ENCODE assay signal across 1 cellular context in the genomic region with DNA sequence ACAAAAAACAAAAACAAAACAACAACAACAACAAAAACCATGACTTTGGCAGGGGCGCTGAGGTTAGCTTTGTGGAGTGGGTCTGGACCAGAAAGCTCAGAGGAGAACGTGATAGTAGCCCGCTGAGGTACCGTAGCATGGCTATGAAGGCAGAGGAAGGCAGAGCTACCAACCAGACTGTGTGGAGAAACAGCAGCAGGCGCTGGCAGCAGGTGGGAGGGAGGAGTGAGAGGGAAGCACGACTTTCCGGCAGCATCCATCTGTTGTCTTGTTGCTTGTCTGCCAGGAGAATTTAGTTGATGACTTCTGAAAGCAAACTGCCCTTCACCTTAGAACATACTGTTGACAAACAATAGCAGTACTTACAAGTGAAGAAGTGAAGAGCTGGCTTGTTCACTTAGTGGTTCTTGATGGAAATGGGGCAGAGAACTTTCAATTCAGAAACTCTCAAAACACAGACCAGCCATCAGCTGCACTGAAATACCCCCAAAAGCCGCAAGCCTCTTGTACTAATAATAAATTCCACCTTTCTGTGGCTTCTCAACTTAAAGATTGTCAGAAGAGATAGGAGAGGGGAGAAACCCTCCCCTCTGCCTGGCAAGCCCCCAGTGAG.
TF ChIP-seq lines count a peak whose summit lies in the region.

No MANE protein-coding gene starts in this region.

TF ChIP-seq in GM23338, 12 proteins besides CTCF, POLR2A, EP300 and RAD21 (continued from another document):
- TF ChIP-seq, protein P1, sequence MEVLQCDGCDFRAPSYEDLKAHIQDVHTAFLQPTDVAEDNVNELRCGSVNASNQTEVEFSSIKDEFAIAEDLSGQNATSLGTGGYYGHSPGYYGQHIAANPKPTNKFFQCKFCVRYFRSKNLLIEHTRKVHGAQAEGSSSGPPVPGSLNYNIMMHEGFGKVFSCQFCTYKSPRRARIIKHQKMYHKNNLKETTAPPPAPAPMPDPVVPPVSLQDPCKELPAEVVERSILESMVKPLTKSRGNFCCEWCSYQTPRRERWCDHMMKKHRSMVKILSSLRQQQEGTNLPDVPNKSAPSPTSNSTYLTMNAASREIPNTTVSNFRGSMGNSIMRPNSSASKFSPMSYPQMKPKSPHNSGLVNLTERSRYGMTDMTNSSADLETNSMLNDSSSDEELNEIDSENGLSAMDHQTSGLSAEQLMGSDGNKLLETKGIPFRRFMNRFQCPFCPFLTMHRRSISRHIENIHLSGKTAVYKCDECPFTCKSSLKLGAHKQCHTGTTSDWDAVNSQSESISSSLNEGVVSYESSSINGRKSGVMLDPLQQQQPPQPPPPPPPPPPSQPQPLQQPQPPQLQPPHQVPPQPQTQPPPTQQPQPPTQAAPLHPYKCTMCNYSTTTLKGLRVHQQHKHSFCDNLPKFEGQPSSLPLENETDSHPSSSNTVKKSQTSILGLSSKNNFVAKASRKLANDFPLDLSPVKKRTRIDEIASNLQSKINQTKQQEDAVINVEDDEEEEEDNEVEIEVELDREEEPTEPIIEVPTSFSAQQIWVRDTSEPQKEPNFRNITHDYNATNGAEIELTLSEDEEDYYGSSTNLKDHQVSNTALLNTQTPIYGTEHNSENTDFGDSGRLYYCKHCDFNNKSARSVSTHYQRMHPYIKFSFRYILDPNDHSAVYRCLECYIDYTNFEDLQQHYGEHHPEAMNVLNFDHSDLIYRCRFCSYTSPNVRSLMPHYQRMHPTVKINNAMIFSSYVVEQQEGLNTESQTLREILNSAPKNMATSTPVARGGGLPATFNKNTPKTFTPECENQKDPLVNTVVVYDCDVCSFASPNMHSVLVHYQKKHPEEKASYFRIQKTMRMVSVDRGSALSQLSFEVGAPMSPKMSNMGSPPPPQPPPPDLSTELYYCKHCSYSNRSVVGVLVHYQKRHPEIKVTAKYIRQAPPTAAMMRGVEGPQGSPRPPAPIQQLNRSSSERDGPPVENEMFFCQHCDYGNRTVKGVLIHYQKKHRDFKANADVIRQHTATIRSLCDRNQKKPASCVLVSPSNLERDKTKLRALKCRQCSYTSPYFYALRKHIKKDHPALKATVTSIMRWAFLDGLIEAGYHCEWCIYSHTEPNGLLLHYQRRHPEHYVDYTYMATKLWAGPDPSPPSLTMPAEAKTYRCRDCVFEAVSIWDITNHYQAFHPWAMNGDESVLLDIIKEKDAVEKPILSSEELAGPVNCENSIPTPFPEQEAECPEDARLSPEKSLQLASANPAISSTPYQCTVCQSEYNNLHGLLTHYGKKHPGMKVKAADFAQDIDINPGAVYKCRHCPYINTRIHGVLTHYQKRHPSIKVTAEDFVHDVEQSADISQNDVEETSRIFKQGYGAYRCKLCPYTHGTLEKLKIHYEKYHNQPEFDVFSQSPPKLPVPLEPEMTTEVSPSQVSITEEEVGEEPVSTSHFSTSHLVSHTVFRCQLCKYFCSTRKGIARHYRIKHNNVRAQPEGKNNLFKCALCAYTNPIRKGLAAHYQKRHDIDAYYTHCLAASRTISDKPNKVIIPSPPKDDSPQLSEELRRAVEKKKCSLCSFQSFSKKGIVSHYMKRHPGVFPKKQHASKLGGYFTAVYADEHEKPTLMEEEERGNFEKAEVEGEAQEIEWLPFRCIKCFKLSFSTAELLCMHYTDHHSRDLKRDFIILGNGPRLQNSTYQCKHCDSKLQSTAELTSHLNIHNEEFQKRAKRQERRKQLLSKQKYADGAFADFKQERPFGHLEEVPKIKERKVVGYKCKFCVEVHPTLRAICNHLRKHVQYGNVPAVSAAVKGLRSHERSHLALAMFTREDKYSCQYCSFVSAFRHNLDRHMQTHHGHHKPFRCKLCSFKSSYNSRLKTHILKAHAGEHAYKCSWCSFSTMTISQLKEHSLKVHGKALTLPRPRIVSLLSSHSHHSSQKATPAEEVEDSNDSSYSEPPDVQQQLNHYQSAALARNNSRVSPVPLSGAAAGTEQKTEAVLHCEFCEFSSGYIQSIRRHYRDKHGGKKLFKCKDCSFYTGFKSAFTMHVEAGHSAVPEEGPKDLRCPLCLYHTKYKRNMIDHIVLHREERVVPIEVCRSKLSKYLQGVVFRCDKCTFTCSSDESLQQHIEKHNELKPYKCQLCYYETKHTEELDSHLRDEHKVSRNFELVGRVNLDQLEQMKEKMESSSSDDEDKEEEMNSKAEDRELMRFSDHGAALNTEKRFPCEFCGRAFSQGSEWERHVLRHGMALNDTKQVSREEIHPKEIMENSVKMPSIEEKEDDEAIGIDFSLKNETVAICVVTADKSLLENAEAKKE (CRISPR knock-in tag; IDR thresholded peaks at IDR 0.05), result no peak
- no peak for TF ChIP-seq CREB1 (CRISPR knock-in tag; IDR thresholded peaks at IDR 0.05; ENCODE audit: low read depth)
- TF ChIP-seq NANOG (IDR thresholded peaks at IDR 0.05; ENCODE audit: borderline replicate concordance), result no peak
- no peak for TF ChIP-seq EZH2 (IDR thresholded peaks at IDR 0.05; ENCODE audit: low read depth, unreplicated experiment)
- no peak for TF ChIP-seq POLR2AphosphoS5 (IDR thresholded peaks at IDR 0.05; ENCODE audit: low read depth)
- TF ChIP-seq EZH2phosphoT487 (IDR thresholded peaks at IDR 0.05; ENCODE audit: unreplicated experiment), result no peak
